In genomic region chr1:203600782-203601513, GRCh38 we compare ENCODE assay signal across 1 cellular context.
TF ChIP-seq lines count a peak whose summit lies in the region.

No MANE protein-coding gene starts in this region.

TF ChIP-seq in GM23338, 12 proteins besides CTCF, POLR2A, EP300 and RAD21:
- TF ChIP-seq STAT1 (IDR thresholded peaks at IDR 0.05; ENCODE audit: unreplicated experiment) (no peak), ETS1 (IDR thresholded peaks at IDR 0.05) (no peak), EZH2 (IDR thresholded peaks at IDR 0.05; ENCODE audit: low read depth, unreplicated experiment) (no peak), REST (IDR thresholded peaks at IDR 0.05; ENCODE audit: unreplicated experiment) (peak; percentile 51)
